ENCODE assay signal across 9 cellular contexts in the genomic region with DNA sequence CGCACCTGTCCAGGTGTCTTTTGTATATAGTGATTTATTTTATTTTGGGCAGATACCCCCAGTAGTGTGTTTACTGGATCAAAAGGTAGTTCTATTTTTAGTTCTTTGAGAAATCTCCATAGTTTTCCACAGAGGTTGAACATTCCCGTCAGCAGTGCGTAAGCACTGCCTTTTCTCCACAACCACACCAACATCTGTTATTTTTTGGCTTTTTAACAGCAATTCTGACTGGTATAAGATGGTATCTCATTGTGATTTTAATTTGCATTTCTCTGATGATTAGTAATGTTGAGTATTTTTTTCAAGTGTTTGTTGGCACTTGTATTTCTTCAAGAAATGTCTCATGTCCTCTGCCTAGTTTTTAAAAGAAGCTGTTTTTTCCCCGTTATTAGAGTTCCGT.
"Had no signal": no experiment of that assay in that cellular context is flagged by ENCODE, and none has a peak within 500 bp of the region (broad histone marks: within the 10 kb centered on the region; RNA-seq: fewer than 3 reads in every experiment).

No MANE protein-coding gene starts in this region.

- H3K27ac Mint-ChIP-seq: HFFc6 had no signal

- H3K4me3 Mint-ChIP-seq: HFFc6 had no signal

- DNase-seq: GOT3, H7, HFFc6, IMR-90, KG1 had no signal

- FAIRE-seq: HTR-8/SVneo, K562 had no signal

- H3K4me1 ChIP-seq: HAP-1 had no signal

- H3K36me3 ChIP-seq: HAP-1 had no signal

- H3K4me3 ChIP-seq: HAP-1, K562 had no signal

- ATAC-seq: HCT116, K562 had no signal
